9 cellular contexts compared by ENCODE assay signal in genomic region chrX:66074920-66075879, GRCh38. TPM values are rescaled to one million over a fixed set of nuclear protein-coding genes. Genes with fewer than 3 reads are reported as not detected.
A peak's percentile ranks its signal among the peaks of the same experiment; 100 is the strongest.
DNase-seq lines count a peak whose midpoint lies in the region; ATAC-seq, FAIRE-seq and TF ChIP-seq lines count a peak whose summit lies in the region.
"Had no signal": no experiment of that assay in that cellular context is flagged by ENCODE, and none has a peak within 500 bp of the region (broad histone marks: within the 10 kb centered on the region; RNA-seq: fewer than 3 reads in every experiment).

No MANE protein-coding gene starts in this region.

- H3K36me3 ChIP-seq in mucosa of descending colon (ENCODE audit: low read depth) = no peaks in the 10 kb centered on the region

- H3K4me3 ChIP-seq in NB4 (ENCODE audit: low read depth, low read length) (peak overlapping the region; percentile 42), mucosa of descending colon (no peak overlapping the region)

- TF ChIP-seq POLR2A in NB4 (IDR thresholded peaks at IDR 0.05; ENCODE audit: extremely low read depth, insufficient read length) (no peak), H54 (IDR thresholded peaks at IDR 0.05; ENCODE audit: low read depth, low read length) (no peak)

- intact Hi-C loops in mucosa of descending colon (cut with DNase I, micrococcal nuclease) = no loop called here

- peak; percentile 2 for DNase-seq in EH (ENCODE audit: low read depth)
- peak; percentile 91 for DNase-seq in NB4 (ENCODE audit: low read depth)
- peak; percentile 17 for DNase-seq in activated effector memory CD4-positive, alpha-beta T cell treated with Interleukin-2 at 50 U/mL for 16 hours
- peak in 2 of 3 donors; percentile 29 to 35 for DNase-seq in mucosa of descending colon
- no peak for DNase-seq in NCI-H524 treated with DMSO at 0.1 percent for 48 hours (lab: John Stamatoyannopoulos, UW)
- no peak for DNase-seq in SW 1271 (lab: John Stamatoyannopoulos, UW)
- DNase-seq in H54 (ENCODE audit: insufficient read length, low spot score) = no peak

- H3K4me1 ChIP-seq in mucosa of descending colon (ENCODE audit: low read depth) = no peaks in the 10 kb centered on the region

- ATAC-seq in mucosa of descending colon = peak; percentile 30
- ATAC-seq in GM19328 (IDR thresholded peaks at IDR 0.05; ENCODE audit: unreplicated experiment) = no peak

- H3K9me3 ChIP-seq in mucosa of descending colon = no peaks in the 10 kb centered on the region

- TF ChIP-seq CTCF in NB4 (IDR thresholded peaks at IDR 0.05; ENCODE audit: low read depth, low read length) = no peak
- no peak for TF ChIP-seq CTCF in mucosa of descending colon (IDR thresholded peaks at IDR 0.05)

- FAIRE-seq in H54 (lab: Jason Lieb, UNC) = no peak

RNA-seq across cellular contexts. Expression of gene VSIG4, which starts 35.3 kb away (rescaled TPM):
- 10 to 100 TPM in 2 of 3 donors, 1 to 10 TPM in 1; 7.3 to 80.5 (median 79.9) TPM for total RNA-seq in mucosa of descending colon
- total RNA-seq: activated CD8-positive, alpha-beta memory T cell treated with anti-CD3 and anti-CD28 coated beads for 36 hours had no signal

Comparison
In these comparisons a context has a peak if more than half of its experiments do, and no peak if none do; other contexts are left out.
1. DNase-seq: peak in EH (single experiment), NB4 (single experiment), activated effector memory CD4-positive, alpha-beta T cell treated with Interleukin-2 at 50 U/mL for 16 hours (single experiment) and mucosa of descending colon (2 of 3); none in NCI-H524 treated with DMSO at 0.1 percent for 48 hours (single experiment), SW 1271 (0 of 2) and H54 (single experiment).